ENCODE assay signal across 23 cellular contexts in genomic region chr3:905217-905616, GRCh38.
DNase-seq lines count a peak whose midpoint lies in the region; ATAC-seq, FAIRE-seq and TF ChIP-seq lines count a peak whose summit lies in the region.
"Had no signal": no experiment of that assay in that cellular context is flagged by ENCODE, and none has a peak within 500 bp of the region (broad histone marks: within the 10 kb centered on the region; RNA-seq: fewer than 3 reads in every experiment).

No MANE protein-coding gene starts in this region.

- BruUV-seq in K562 (replicated peaks; lab: Mats Ljungman, UMichigan) = no TSS peak

- H4K20me1 ChIP-seq in GM23338 (replicated peaks; ENCODE audit: insufficient read depth) = no peaks in the 10 kb centered on the region
- H4K20me1 ChIP-seq in K562 (replicated peaks; ENCODE audit: control insufficient read depth, insufficient read depth, low read length) = no peaks in the 10 kb centered on the region
- H4K20me1 ChIP-seq: BLaER1 had no signal

- no peaks in the 10 kb centered on the region for H3F3A ChIP-seq in GM23338 (replicated peaks; ENCODE audit: low read depth)

- no peaks in the 10 kb centered on the region for H3K79me2 ChIP-seq in GM23338 (replicated peaks; ENCODE audit: insufficient read depth)
- no peaks in the 10 kb centered on the region for H3K79me2 ChIP-seq in K562 (ENCODE audit: control insufficient read depth, insufficient read depth, low read length)

- peak; percentile 6 for FAIRE-seq in K562 (lab: Jason Lieb, UNC)
- FAIRE-seq: A204.1, GM12891, GM18507, GM19239 had no signal

- no peaks in the 10 kb centered on the region for H3K9me1 ChIP-seq in K562 (ENCODE audit: control insufficient read depth, insufficient read depth, low read length)

- H3K27ac ChIP-seq in GM23338 (ENCODE audit: low read depth) = no peak overlapping the region
- H3K27ac ChIP-seq in HUES48 (ENCODE audit: low read depth, low read length) = peak overlapping the region; percentile 21
- H3K27ac ChIP-seq in K562 (ENCODE audit: extremely low read depth, low read depth, low read length) = no peak overlapping the region
- H3K27ac ChIP-seq in body of pancreas = no peak overlapping the region
- H3K27ac ChIP-seq: BLaER1 had no signal

- peaks cover 98% of the 10 kb centered on the region for H3K9me3 Mint-ChIP-seq in GM23338

- no peak for TF ChIP-seq POLR2A in K562 (conservative IDR thresholded peaks at IDR 0.05)
- TF ChIP-seq POLR2A in GM18505 (IDR thresholded peaks at IDR 0.05; ENCODE audit: borderline replicate concordance, extremely low read depth, insufficient read depth, insufficient read length) = no peak
- no peak for TF ChIP-seq POLR2A in body of pancreas (IDR thresholded peaks at IDR 0.05)

- H3K4me3 Mint-ChIP-seq in GM23338 = no peak overlapping the region
- H3K4me3 Mint-ChIP-seq: CD14-positive monocyte; CD4-positive, alpha-beta memory T cell; CD4-positive, CD25-positive, alpha-beta regulatory T cell; CD8-positive, alpha-beta memory T cell had no signal

- TF ChIP-seq RAD21 in K562 (CRISPR knock-in tag; conservative IDR thresholded peaks at IDR 0.05 in 1 of 2, IDR thresholded peaks at IDR 0.05 in 1 of 2) = no peak

- H3K9me2 ChIP-seq in GM23338 (ENCODE audit: insufficient read depth) = no peaks in the 10 kb centered on the region

- H2AFZ ChIP-seq in GM23338 = no peak overlapping the region
- H2AFZ ChIP-seq in K562 (ENCODE audit: low read depth, low read length) = no peak overlapping the region

- no peak overlapping the region for H3K27ac Mint-ChIP-seq in GM23338
- H3K27ac Mint-ChIP-seq: CD14-positive monocyte; CD4-positive, alpha-beta memory T cell; CD4-positive, CD25-positive, alpha-beta regulatory T cell; CD8-positive, alpha-beta memory T cell had no signal

- TF ChIP-seq EP300 in K562 (IDR thresholded peaks at IDR 0.05; ENCODE audit: low read length) = no peak

- H3K27me3 Mint-ChIP-seq in GM23338 (ENCODE audit: insufficient read depth, low read depth, poor library complexity) = peaks cover 3% of the 10 kb centered on the region
- H3K27me3 Mint-ChIP-seq: CD4-positive, CD25-positive, alpha-beta regulatory T cell; CD8-positive, alpha-beta memory T cell had no signal

- H3K27me3 ChIP-seq in GM23338 (ENCODE audit: insufficient read depth) (peaks cover 29% of the 10 kb centered on the region), HUES48 (ENCODE audit: control insufficient read depth, insufficient read depth, low read length) (peaks cover 28% of the 10 kb centered on the region), K562 (ENCODE audit: control insufficient read depth in 2 of 2, insufficient read depth in 2 of 2, low read length in 2 of 2) (no peaks in the 10 kb centered on the region), body of pancreas (no peaks in the 10 kb centered on the region)
- H3K27me3 ChIP-seq: BE2C, BLaER1 had no signal

- CTCF ChIA-PET in K562 (lab: Yijun Ruan, JAX; ENCODE audit: low intra/inter-chr PET ratio) = no interaction called here

- ATAC-seq in GM23338 (no peak), K562 (no peak), GM18505 (IDR thresholded peaks at IDR 0.05; ENCODE audit: unreplicated experiment) (no peak), left colon (no peak), body of pancreas (no peak), GM19035 (IDR thresholded peaks at IDR 0.05; ENCODE audit: unreplicated experiment) (no peak)

- no peaks in the 10 kb centered on the region for H3K9me3 ChIP-seq in HUES48 (ENCODE audit: control insufficient read depth, insufficient read depth, low read length)
- no peaks in the 10 kb centered on the region for H3K9me3 ChIP-seq in K562 (replicated peaks; ENCODE audit: control insufficient read depth, insufficient read depth, low read depth, low read length)
- H3K9me3 ChIP-seq in body of pancreas = peaks cover 0 to 6% (median 0%) of the 10 kb centered on the region in 3 donors
- H3K9me3 ChIP-seq: BE2C, BLaER1 had no signal

- H3K4me1 Mint-ChIP-seq in GM23338 = no peaks in the 10 kb centered on the region
- H3K4me1 Mint-ChIP-seq: CD14-positive monocyte; CD4-positive, alpha-beta memory T cell; CD4-positive, CD25-positive, alpha-beta regulatory T cell; CD8-positive, alpha-beta memory T cell had no signal

- no peak overlapping the region for H3K4me3 ChIP-seq in GM23338
- H3K4me3 ChIP-seq in HUES48 (ENCODE audit: low read depth, low read length) = no peak overlapping the region; the same call in 1 of the 2 replicates
- no peak overlapping the region for H3K4me3 ChIP-seq in K562
- H3K4me3 ChIP-seq in body of pancreas = no peak overlapping the region
- H3K4me3 ChIP-seq: BLaER1 had no signal

- 0% methylated on average over 2 of the region's 2 CpGs for WGBS in K562 (ENCODE audit: insufficient coverage, low coverage, missing lambda C conversion rate)
- WGBS in body of pancreas, 2 donors = 60 to 62% methylated on average over 2 of the region's 2 CpGs

- no peaks in the 10 kb centered on the region for H3K36me3 ChIP-seq in GM23338 (ENCODE audit: insufficient read depth)
- no peaks in the 10 kb centered on the region for H3K36me3 ChIP-seq in HUES48 (ENCODE audit: control insufficient read depth, insufficient read depth, low read length)
- no peaks in the 10 kb centered on the region for H3K36me3 ChIP-seq in K562 (ENCODE audit: control insufficient read depth, insufficient read depth, low read length)
- H3K36me3 ChIP-seq in body of pancreas (replicated peaks in 1 of 2; ENCODE audit: insufficient read depth in 1 of 2, low read depth in 2 of 2) = no peaks in the 10 kb centered on the region
- H3K36me3 ChIP-seq: BE2C, BLaER1 had no signal

- POLR2A ChIA-PET in K562 (lab: Yijun Ruan, JAX) = no interaction called here

- no peak for TF ChIP-seq CTCF in GM23338 (conservative IDR thresholded peaks at IDR 0.05; ENCODE audit: low read depth in 2 of 2)
- no peak for TF ChIP-seq CTCF in K562 (IDR thresholded peaks at IDR 0.05 in 2 of 3, conservative IDR thresholded peaks at IDR 0.05 in 1 of 3; ENCODE audit: insufficient read depth in 2 of 3, low read depth in 1 of 3, low read length in 3 of 3)
- no peak for TF ChIP-seq CTCF in body of pancreas (IDR thresholded peaks at IDR 0.05)

- DNase-seq in GM23338 (ENCODE audit: low spot score) = peak; percentile 79
- DNase-seq in K562 (ENCODE audit: extremely low read depth in 1 of 4, low spot score in 3 of 4) = no peak
- no peak for DNase-seq in left colon
- no peak for DNase-seq in body of pancreas
- DNase-seq: 8988T; ACHN; BE2C; C1 segment of cervical spinal cord; CD4-positive, alpha-beta memory T cell; CD4-positive, CD25-positive, alpha-beta regulatory T cell; CD8-positive, alpha-beta memory T cell; COR-L47; DMS79 treated with DMSO at 0.1 percent for 48 hours; GF-D8 had no signal

- H3K4me1 ChIP-seq in GM23338 (ENCODE audit: insufficient read depth) = peaks cover 9% of the 10 kb centered on the region; the same call in 1 of the 2 replicates
- peaks cover 9% of the 10 kb centered on the region for H3K4me1 ChIP-seq in HUES48 (ENCODE audit: control insufficient read depth, insufficient read depth, low read length)
- no peaks in the 10 kb centered on the region for H3K4me1 ChIP-seq in K562 (replicated peaks in 1 of 2; ENCODE audit: control insufficient read depth in 2 of 2, insufficient read depth in 2 of 2, low read length in 2 of 2)
- no peaks in the 10 kb centered on the region for H3K4me1 ChIP-seq in body of pancreas
- H3K4me1 ChIP-seq: BE2C, BLaER1 had no signal

- H3K4me2 ChIP-seq in GM23338 (peak overlapping the region; percentile 2; the same call in 1 of the 2 replicates), K562 (ENCODE audit: insufficient read depth, low read length) (no peak overlapping the region)
- H3K4me2 ChIP-seq: BLaER1 had no signal

- intact Hi-C loops in K562 (cut with micrococcal nuclease) = loop anchor here (10.0 kb wide), 1 partner anchor 1250 kb away; no protein-coding TSS in a partner anchor
- intact Hi-C loops in left colon (cut with DNase I, micrococcal nuclease) = no loop called here
- intact Hi-C loops in body of pancreas (cut with DNase I) = no loop called here

- H3K9ac ChIP-seq in HUES48 (ENCODE audit: low read depth, low read length) = no peak overlapping the region
- no peak overlapping the region for H3K9ac ChIP-seq in K562 (ENCODE audit: insufficient read depth in 1 of 2, low read depth in 2 of 2, low read length in 2 of 2)
- H3K9ac ChIP-seq: BLaER1 had no signal

- in situ Hi-C loops in K562 (cut with MboI) = no loop called here

- peaks cover 36% of the 10 kb centered on the region for H3K36me3 Mint-ChIP-seq in GM23338 (ENCODE audit: low read depth)
- H3K36me3 Mint-ChIP-seq: CD14-positive monocyte; CD4-positive, alpha-beta memory T cell; CD4-positive, CD25-positive, alpha-beta regulatory T cell; CD8-positive, alpha-beta memory T cell had no signal

TF ChIP-seq in GM23338, 12 proteins besides CTCF, POLR2A, EP300 and RAD21 (continues in another document):
- peak; percentile 64; the same call in 1 of the 2 replicates for TF ChIP-seq ETS1 (IDR thresholded peaks at IDR 0.05)
- TF ChIP-seq NANOG (IDR thresholded peaks at IDR 0.05; ENCODE audit: borderline replicate concordance) = peak; percentile 96

TF ChIP-seq in K562, 482 proteins besides CTCF, POLR2A, EP300 and RAD21 (continues in another document):
- no peak for TF ChIP-seq ZNF778 (CRISPR knock-in tag; IDR thresholded peaks at IDR 0.05)
- TF ChIP-seq MEF2D (tag; conservative IDR thresholded peaks at IDR 0.05; ENCODE audit: low read depth) = no peak
- TF ChIP-seq ZFP91 (CRISPR knock-in tag; IDR thresholded peaks at IDR 0.05) = no peak
- TF ChIP-seq ZNF212 (CRISPR knock-in tag; IDR thresholded peaks at IDR 0.05) = no peak
- TF ChIP-seq SMARCA5 (IDR thresholded peaks at IDR 0.05) = no peak
- TF ChIP-seq HNRNPH1 (optimal IDR thresholded peaks at IDR 0.05; ENCODE audit: low read depth, low read length) = no peak
- TF ChIP-seq IRF1 (CRISPR knock-in tag; IDR thresholded peaks at IDR 0.05; ENCODE audit: borderline replicate concordance) = no peak
